Comparison of ENCODE assay signal across 8 cellular contexts in the genomic region with DNA sequence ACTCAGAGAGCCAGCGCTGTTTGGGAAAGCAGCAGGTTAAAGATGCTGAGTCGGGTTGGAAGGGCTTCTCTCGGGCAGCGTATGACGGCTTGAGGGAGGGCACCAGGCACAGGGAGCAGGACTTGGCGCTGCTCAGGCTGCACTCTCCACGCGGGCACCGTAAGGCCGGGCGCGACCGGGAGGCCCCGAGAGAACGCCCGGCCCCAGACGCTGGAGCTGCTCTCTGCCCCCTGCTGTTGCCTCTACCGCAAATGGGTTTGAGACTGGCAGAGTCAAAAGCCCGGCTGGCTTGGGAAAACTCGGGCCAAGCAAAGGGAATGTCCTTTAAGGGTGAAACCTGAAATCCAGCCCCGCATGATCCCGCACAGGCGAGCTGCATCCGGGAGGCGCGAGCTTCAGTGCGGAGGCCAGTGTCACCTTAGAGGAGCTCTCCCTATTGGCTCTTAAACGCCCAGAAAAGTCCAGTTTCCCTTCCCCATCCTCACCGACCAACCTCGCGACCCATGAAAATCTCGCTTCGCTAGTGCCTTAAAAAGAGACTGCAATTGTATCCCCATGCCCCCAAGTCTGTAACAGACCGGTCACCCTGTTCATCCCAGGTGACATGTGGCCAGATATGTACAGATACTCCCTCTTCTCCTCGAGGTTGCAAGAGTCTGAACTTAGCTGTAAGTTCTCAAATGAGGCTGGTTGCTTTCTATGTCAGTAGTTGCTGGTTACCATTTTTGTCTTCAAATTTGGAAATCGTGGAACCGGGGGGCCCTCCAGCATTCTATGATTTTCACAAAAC. TPM values are rescaled to one million over a fixed set of nuclear protein-coding genes. Genes with fewer than 3 reads are reported as not detected.
DNase-seq lines count a peak whose midpoint lies in the region; ATAC-seq and TF ChIP-seq lines count a peak whose summit lies in the region.

No MANE protein-coding gene starts in this region.

- H3K27me3 ChIP-seq in iPS-15b (ENCODE audit: control insufficient read depth, insufficient read depth, low read length) (peaks cover 99% of the 10 kb centered on the region), spleen (replicated peaks in 1 of 7) (peaks cover 10 to 100% (median 93%) of the 10 kb centered on the region in 7 donors)

- H3K36me3 ChIP-seq in iPS-15b (ENCODE audit: control insufficient read depth, insufficient read depth, low read length) (no peaks in the 10 kb centered on the region), spleen (no peaks in the 10 kb centered on the region)

- H3K27ac Mint-ChIP-seq in activated CD4-positive, alpha-beta T cell treated with anti-CD3 and anti-CD28 coated beads, Interleukin-2, amount 10 ng/mL, durations not matched to agents 7 days and 5 days = peak overlapping the region; percentile 25
- no peak overlapping the region for H3K27ac Mint-ChIP-seq in activated naive CD8-positive, alpha-beta T cell treated with anti-CD3 and anti-CD28 coated beads, Interleukin-2, amount 10 ng/mL, durations not matched to agents 7 days and 5 days

- intact Hi-C loops in spleen (cut with DNase I; ENCODE audit: low total_unique reads) = no loop called here

- no peak for TF ChIP-seq CTCF in spleen (IDR thresholded peaks at IDR 0.05 in 8 of 11, conservative IDR thresholded peaks at IDR 0.05 in 3 of 11)

- WGBS in spleen, 5 donors = 5 to 12% (median 11%) methylated on average over 26 to 37 of the region's 37 CpGs

- peaks cover 88% of the 10 kb centered on the region for H3K27me3 Mint-ChIP-seq in activated CD4-positive, alpha-beta T cell treated with anti-CD3 and anti-CD28 coated beads, Interleukin-2, amount 10 ng/mL, durations not matched to agents 7 days and 5 days
- H3K27me3 Mint-ChIP-seq in activated naive CD8-positive, alpha-beta T cell treated with anti-CD3 and anti-CD28 coated beads, Interleukin-2, amount 10 ng/mL, durations not matched to agents 7 days and 5 days = peaks cover 93% of the 10 kb centered on the region

- H3K9ac ChIP-seq in iPS-15b (ENCODE audit: low read depth, low read length) = no peak overlapping the region

- peak overlapping the region in 2 of 8 donors; percentile 10 to 32 for H3K27ac ChIP-seq in spleen

- H3K4me3 ChIP-seq in iPS-15b (ENCODE audit: low read depth, low read length) = peak overlapping the region; percentile 45
- peak overlapping the region in 7 of 8 donors; percentile 16 to 62 (median 33) for H3K4me3 ChIP-seq in spleen

- no peak for DNase-seq in activated CD4-positive, alpha-beta T cell treated with anti-CD3 and anti-CD28 coated beads, Interleukin-2, amount 10 ng/mL, durations not matched to agents 7 days and 5 days
- DNase-seq in activated CD4-positive, alpha-beta T cell treated with anti-CD3 and anti-CD28 coated beads, Interleukin-2, amount 50 U/mL, for 48 hours = no peak
- peak; percentile 35 for DNase-seq in activated naive CD8-positive, alpha-beta T cell treated with anti-CD3 and anti-CD28 coated beads, Interleukin-2, amount 10 ng/mL, durations not matched to agents 7 days and 5 days
- no peak for DNase-seq in spleen
- DNase-seq in stimulated activated CD4-positive, alpha-beta T cell treated with anti-CD3 and anti-CD28 coated beads, Interleukin-2, amount 100 ng/mL, for 24 hours = no peak

- CTCF ChIA-PET in activated CD4-positive, alpha-beta T cell treated with anti-CD3 and anti-CD28 coated beads, Interleukin-2, amount 10 ng/mL, durations not matched to agents 7 days and 5 days (lab: Charles Lee) = no interaction called here

- H3K4me1 ChIP-seq in iPS-15b (ENCODE audit: control insufficient read depth, insufficient read depth, low read length) = peaks cover 10% of the 10 kb centered on the region
- H3K4me1 ChIP-seq in spleen = peaks cover 0 to 64% (median 35%) of the 10 kb centered on the region in 6 donors

- ATAC-seq in activated naive CD8-positive, alpha-beta T cell treated with anti-CD3 and anti-CD28 coated beads, Interleukin-2, amount 10 ng/mL, durations not matched to agents 7 days and 5 days (ENCODE audit: low read depth) = no peak
- ATAC-seq in GM18520 (IDR thresholded peaks at IDR 0.05; ENCODE audit: unreplicated experiment) = no peak
- ATAC-seq in GM19324 (IDR thresholded peaks at IDR 0.05; ENCODE audit: low FRiP score, unreplicated experiment) = no peak

- H3K36me3 Mint-ChIP-seq in activated CD4-positive, alpha-beta T cell treated with anti-CD3 and anti-CD28 coated beads, Interleukin-2, amount 10 ng/mL, durations not matched to agents 7 days and 5 days (ENCODE audit: low read depth) = peaks cover 3% of the 10 kb centered on the region
- H3K36me3 Mint-ChIP-seq in activated naive CD8-positive, alpha-beta T cell treated with anti-CD3 and anti-CD28 coated beads, Interleukin-2, amount 10 ng/mL, durations not matched to agents 7 days and 5 days = no peaks in the 10 kb centered on the region

- H3K9me3 Mint-ChIP-seq in activated CD4-positive, alpha-beta T cell treated with anti-CD3 and anti-CD28 coated beads, Interleukin-2, amount 10 ng/mL, durations not matched to agents 7 days and 5 days = no peaks in the 10 kb centered on the region
- H3K9me3 Mint-ChIP-seq in activated naive CD8-positive, alpha-beta T cell treated with anti-CD3 and anti-CD28 coated beads, Interleukin-2, amount 10 ng/mL, durations not matched to agents 7 days and 5 days = peaks cover 2% of the 10 kb centered on the region

- TF ChIP-seq POLR2A in spleen (IDR thresholded peaks at IDR 0.05) = no peak

- no peak overlapping the region for H3K4me3 Mint-ChIP-seq in activated CD4-positive, alpha-beta T cell treated with anti-CD3 and anti-CD28 coated beads, Interleukin-2, amount 10 ng/mL, durations not matched to agents 7 days and 5 days
- peak overlapping the region; percentile 17 for H3K4me3 Mint-ChIP-seq in activated naive CD8-positive, alpha-beta T cell treated with anti-CD3 and anti-CD28 coated beads, Interleukin-2, amount 10 ng/mL, durations not matched to agents 7 days and 5 days

- no peaks in the 10 kb centered on the region for H3K9me3 ChIP-seq in iPS-15b (ENCODE audit: control insufficient read depth, insufficient read depth, low read length)
- no peaks in the 10 kb centered on the region for H3K9me3 ChIP-seq in spleen

- POLR2A ChIA-PET in activated CD4-positive, alpha-beta T cell treated with anti-CD3 and anti-CD28 coated beads, Interleukin-2, amount 10 ng/mL, durations not matched to agents 7 days and 5 days (lab: Charles Lee) = interaction anchor here (0.6 kb wide), 1 partner anchor 814 kb away, joined by 3 read pairs; no protein-coding TSS in a partner anchor
- POLR2A ChIA-PET in activated naive CD8-positive, alpha-beta T cell treated with anti-CD3 and anti-CD28 coated beads, Interleukin-2, amount 10 ng/mL, durations not matched to agents 7 days and 5 days (lab: Charles Lee) = no interaction called here

- peaks cover 23% of the 10 kb centered on the region for H3K4me1 Mint-ChIP-seq in activated CD4-positive, alpha-beta T cell treated with anti-CD3 and anti-CD28 coated beads, Interleukin-2, amount 10 ng/mL, durations not matched to agents 7 days and 5 days
- peaks cover 29% of the 10 kb centered on the region for H3K4me1 Mint-ChIP-seq in activated naive CD8-positive, alpha-beta T cell treated with anti-CD3 and anti-CD28 coated beads, Interleukin-2, amount 10 ng/mL, durations not matched to agents 7 days and 5 days

RNA-seq across cellular contexts. Expression of gene PRRX1, which starts 1.1 kb away (rescaled TPM):
- not detected for total RNA-seq in activated CD4-positive, alpha-beta T cell treated with anti-CD3 and anti-CD28 coated beads, Interleukin-2, amount 10 ng/mL, durations not matched to agents 7 days and 5 days
- total RNA-seq in activated naive CD8-positive, alpha-beta T cell treated with anti-CD3 and anti-CD28 coated beads, Interleukin-2, amount 10 ng/mL, durations not matched to agents 7 days and 5 days = not detected
- 1 to 10 TPM; 1.2 to 4.9 (median 3.0) TPM for total RNA-seq in spleen
- polyA plus RNA-seq in spleen = 1 to 10 TPM; 3.1 to 5.9 (median 4.6) TPM
